ENCODE assay signal across 11 cellular contexts in the genomic region with DNA sequence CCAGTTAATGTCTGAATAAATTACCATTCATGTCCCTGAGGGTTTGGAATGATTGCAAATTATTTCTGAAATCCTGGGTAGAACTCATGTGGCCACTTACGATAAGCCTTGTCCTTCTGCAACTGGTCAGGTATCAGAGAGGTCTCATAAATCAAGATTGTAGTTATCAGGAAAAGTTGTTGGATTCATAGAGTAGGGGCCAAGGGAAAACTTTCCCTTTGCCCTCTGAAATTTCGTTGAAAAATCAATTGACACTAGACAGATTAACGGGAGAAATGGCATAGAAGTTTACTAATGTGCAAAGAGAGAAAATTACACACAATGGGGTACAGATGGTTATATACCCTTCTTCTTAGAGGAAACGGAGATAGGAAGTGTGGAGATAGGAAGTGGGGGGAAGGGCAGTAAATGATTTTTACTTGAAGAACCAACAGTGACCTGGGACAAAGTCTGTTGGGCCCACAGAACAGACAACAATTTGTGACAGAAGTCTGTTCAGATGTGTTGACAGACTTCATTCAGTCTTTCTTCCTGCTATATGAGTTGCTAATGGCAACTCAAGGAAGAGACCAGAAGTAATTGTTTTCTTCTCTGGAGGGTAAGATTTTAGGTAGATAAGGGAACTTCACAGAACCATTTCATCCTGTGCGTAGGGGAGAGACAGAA.
A peak's percentile ranks its signal among the peaks of the same experiment; 100 is the strongest.
DNase-seq lines count a peak whose midpoint lies in the region; ATAC-seq and TF ChIP-seq lines count a peak whose summit lies in the region.
"Had no signal": no experiment of that assay in that cellular context is flagged by ENCODE, and none has a peak within 500 bp of the region (broad histone marks: within the 10 kb centered on the region; RNA-seq: fewer than 3 reads in every experiment).

No MANE protein-coding gene starts in this region.

- TF ChIP-seq CTCF in HFFc6 (IDR thresholded peaks at IDR 0.05) (no peak), spleen (IDR thresholded peaks at IDR 0.05 in 8 of 11, conservative IDR thresholded peaks at IDR 0.05 in 3 of 11) (no peak)

- ATAC-seq in left lobe of liver (peak; percentile 65), HG03469 (IDR thresholded peaks at IDR 0.05; ENCODE audit: unreplicated experiment) (no peak)
- ATAC-seq in natural killer cell treated with Interleukin-12 subunit alpha and Interleukin-12 subunit beta and Interleukin-15 and Interleukin-18, amount 100 ng/mL, for 72 hours: no peak

- no peaks in the 10 kb centered on the region; the same call in 1 of the 2 replicates for H3K36me3 Mint-ChIP-seq in HFFc6 (ENCODE audit: low read depth)
- no peaks in the 10 kb centered on the region for H3K36me3 Mint-ChIP-seq in T-helper 2 cell treated with Interferon-gamma antibody and Interleukin-4, amounts not matched to agents 5 μg/mL and 100 μg/mL, for 36 hours (ENCODE audit: low read depth)
- no peaks in the 10 kb centered on the region for H3K36me3 Mint-ChIP-seq in natural killer cell treated with Interleukin-12 subunit alpha and Interleukin-12 subunit beta and Interleukin-15 and Interleukin-18, amount 100 ng/mL, for 72 hours

- peaks cover 7 to 40% (median 29%) of the 10 kb centered on the region in 6 donors for H3K4me1 ChIP-seq in spleen

- H3K36me3 ChIP-seq in spleen: no peaks in the 10 kb centered on the region
- H3K36me3 ChIP-seq: MG63 had no signal

- H3K27ac ChIP-seq in spleen: peak overlapping the region in 7 of 8 donors; percentile 38 to 76 (median 67)

- no peak for TF ChIP-seq POLR2A in spleen (IDR thresholded peaks at IDR 0.05)

- H3K9me3 ChIP-seq in spleen: no peaks in the 10 kb centered on the region
- H3K9me3 ChIP-seq: MG63 had no signal

- intact Hi-C loops in spleen (cut with DNase I; ENCODE audit: low total_unique reads): no loop called here

- peak overlapping the region; percentile 67 for H3K4me3 Mint-ChIP-seq in HFFc6
- peak overlapping the region; percentile 22 for H3K4me3 Mint-ChIP-seq in T-helper 2 cell treated with Interferon-gamma antibody and Interleukin-4, amounts not matched to agents 5 μg/mL and 100 μg/mL, for 36 hours
- no peak overlapping the region for H3K4me3 Mint-ChIP-seq in natural killer cell treated with Interleukin-12 subunit alpha and Interleukin-12 subunit beta and Interleukin-15 and Interleukin-18, amount 100 ng/mL, for 72 hours

- WGBS in spleen, 5 donors: 56 to 66% (median 63%) methylated on average over 5 of the region's 5 CpGs

- peaks cover 87% of the 10 kb centered on the region for H3K4me1 Mint-ChIP-seq in HFFc6 (ENCODE audit: low read depth)
- H3K4me1 Mint-ChIP-seq in T-helper 2 cell treated with Interferon-gamma antibody and Interleukin-4, amounts not matched to agents 5 μg/mL and 100 μg/mL, for 36 hours (ENCODE audit: low read depth): peaks cover 33% of the 10 kb centered on the region
- H3K4me1 Mint-ChIP-seq in natural killer cell treated with Interleukin-12 subunit alpha and Interleukin-12 subunit beta and Interleukin-15 and Interleukin-18, amount 100 ng/mL, for 72 hours (ENCODE audit: low read depth in 2 of 2): peaks cover 0 to 8% of the 10 kb centered on the region in 2 donors

- no peak overlapping the region for H3K4me3 ChIP-seq in spleen
- H3K4me3 ChIP-seq: MG63 had no signal

- H3K27ac Mint-ChIP-seq in HFFc6: peak overlapping the region; percentile 86
- peak overlapping the region; percentile 76 for H3K27ac Mint-ChIP-seq in T-helper 2 cell treated with Interferon-gamma antibody and Interleukin-4, amounts not matched to agents 5 μg/mL and 100 μg/mL, for 36 hours
- H3K27ac Mint-ChIP-seq in natural killer cell treated with Interleukin-12 subunit alpha and Interleukin-12 subunit beta and Interleukin-15 and Interleukin-18, amount 100 ng/mL, for 72 hours: peak overlapping the region in 1 of 2 donors; percentile 4

- H3K27me3 ChIP-seq in spleen (replicated peaks in 1 of 7): no peaks in the 10 kb centered on the region
- H3K27me3 ChIP-seq: MG63 had no signal

- DNase-seq in HFFc6: no peak
- DNase-seq in T-helper 2 cell treated with Interferon-gamma antibody and Interleukin-4, amounts not matched to agents 5 μg/mL and 100 μg/mL, for 36 hours (ENCODE audit: low spot score): no peak
- no peak for DNase-seq in left lobe of liver (ENCODE audit: low spot score)
- DNase-seq in spleen: no peak
- DNase-seq in NCI-H1694 (lab: John Stamatoyannopoulos, UW): no peak
- no peak for DNase-seq in natural killer cell treated with Interleukin-12 subunit alpha and Interleukin-12 subunit beta and Interleukin-15 and Interleukin-18, amount 100 ng/mL, for 72 hours (ENCODE audit: low spot score)
- DNase-seq: activated CD4-positive, alpha-beta T cell treated with anti-CD3 and anti-CD28 coated beads, Interleukin-2, amount 50 U/mL, for 1 hour; MG63; midbrain; NK-92 treated with Interleukin-12 subunit alpha and Interleukin-12 subunit beta, amount 100 ng/mL, for 24 hours had no signal

- no peaks in the 10 kb centered on the region; the same call in 1 of the 2 replicates for H3K27me3 Mint-ChIP-seq in HFFc6 (ENCODE audit: insufficient read depth)
- H3K27me3 Mint-ChIP-seq in T-helper 2 cell treated with Interferon-gamma antibody and Interleukin-4, amounts not matched to agents 5 μg/mL and 100 μg/mL, for 36 hours (ENCODE audit: low read depth): no peaks in the 10 kb centered on the region
- peaks cover 13 to 22% of the 10 kb centered on the region in 2 donors for H3K27me3 Mint-ChIP-seq in natural killer cell treated with Interleukin-12 subunit alpha and Interleukin-12 subunit beta and Interleukin-15 and Interleukin-18, amount 100 ng/mL, for 72 hours

- H3K9me3 Mint-ChIP-seq in HFFc6: no peaks in the 10 kb centered on the region
- no peaks in the 10 kb centered on the region for H3K9me3 Mint-ChIP-seq in T-helper 2 cell treated with Interferon-gamma antibody and Interleukin-4, amounts not matched to agents 5 μg/mL and 100 μg/mL, for 36 hours
- no peaks in the 10 kb centered on the region for H3K9me3 Mint-ChIP-seq in natural killer cell treated with Interleukin-12 subunit alpha and Interleukin-12 subunit beta and Interleukin-15 and Interleukin-18, amount 100 ng/mL, for 72 hours
